ENCODE assay signal across 1 cellular context in genomic region chr6:15431762-15432495, GRCh38.
TF ChIP-seq lines count a peak whose summit lies in the region.

No MANE protein-coding gene starts in this region.

TF ChIP-seq in HepG2, 621 proteins besides CTCF, POLR2A, EP300 and RAD21 (continued from another document and continues in another):
- TF ChIP-seq MYPOP (CRISPR knock-in tag; IDR thresholded peaks at IDR 0.05), result no peak
- TF ChIP-seq ZC3H13 (CRISPR knock-in tag; IDR thresholded peaks at IDR 0.05), result no peak
- TF ChIP-seq HDAC1 (CRISPR knock-in tag; IDR thresholded peaks at IDR 0.05), result no peak
- TF ChIP-seq AHDC1 (CRISPR knock-in tag; IDR thresholded peaks at IDR 0.05; ENCODE audit: borderline replicate concordance), result no peak
- TF ChIP-seq ATF7-NPFF (CRISPR knock-in tag; IDR thresholded peaks at IDR 0.05; ENCODE audit: low read depth), result no peak
- no peak for TF ChIP-seq ZMYM4 (CRISPR knock-in tag; IDR thresholded peaks at IDR 0.05)
- TF ChIP-seq ZNF740 (CRISPR knock-in tag; IDR thresholded peaks at IDR 0.05), result no peak
- TF ChIP-seq CSRNP2 (CRISPR knock-in tag; conservative IDR thresholded peaks at IDR 0.05; ENCODE audit: low read depth), result no peak
- no peak for TF ChIP-seq KLF13 (CRISPR knock-in tag; IDR thresholded peaks at IDR 0.05)
- no peak for TF ChIP-seq PLRG1 (conservative IDR thresholded peaks at IDR 0.05)
- no peak for TF ChIP-seq ZFX (CRISPR knock-in tag; IDR thresholded peaks at IDR 0.05; ENCODE audit: low read depth)
- no peak for TF ChIP-seq ADNP (CRISPR knock-in tag; IDR thresholded peaks at IDR 0.05)
- TF ChIP-seq ZNF33B (CRISPR knock-in tag; IDR thresholded peaks at IDR 0.05), result no peak
- no peak for TF ChIP-seq ZBTB33 (CRISPR knock-in tag; IDR thresholded peaks at IDR 0.05)
- no peak for TF ChIP-seq FOSL1 (CRISPR knock-in tag; IDR thresholded peaks at IDR 0.05; ENCODE audit: borderline replicate concordance)
- TF ChIP-seq FOXA3 (CRISPR knock-in tag; IDR thresholded peaks at IDR 0.05), result peak; percentile 51; the same call in 1 of the 2 replicates
- no peak for TF ChIP-seq SMAD9 (CRISPR knock-in tag; IDR thresholded peaks at IDR 0.05)
- TF ChIP-seq ARHGAP35 (CRISPR knock-in tag; IDR thresholded peaks at IDR 0.05; ENCODE audit: borderline replicate concordance), result no peak
- no peak for TF ChIP-seq RBAK (CRISPR knock-in tag; IDR thresholded peaks at IDR 0.05)
- TF ChIP-seq GTF3A (CRISPR knock-in tag; conservative IDR thresholded peaks at IDR 0.05), result no peak
- TF ChIP-seq KAT8 (CRISPR knock-in tag; IDR thresholded peaks at IDR 0.05), result 0 out of 2 replicates have a peak, but pooled peaks have one; percentile 25
- TF ChIP-seq POLR2AphosphoS2 (IDR thresholded peaks at IDR 0.05; ENCODE audit: low read depth, low read length), result no peak
- no peak for TF ChIP-seq SKIL (CRISPR knock-in tag; IDR thresholded peaks at IDR 0.05; ENCODE audit: borderline replicate concordance)
- TF ChIP-seq BRF2 (CRISPR knock-in tag; IDR thresholded peaks at IDR 0.05), result no peak
- no peak for TF ChIP-seq ZNF777 (CRISPR knock-in tag; IDR thresholded peaks at IDR 0.05)
- no peak for TF ChIP-seq ZNF597 (CRISPR knock-in tag; IDR thresholded peaks at IDR 0.05)
- TF ChIP-seq EZH2 (conservative IDR thresholded peaks at IDR 0.05; ENCODE audit: low read depth, low read length), result no peak
- no peak for TF ChIP-seq ARID2 (CRISPR knock-in tag; IDR thresholded peaks at IDR 0.05; ENCODE audit: borderline replicate concordance)
- no peak for TF ChIP-seq ZNF484 (CRISPR knock-in tag; IDR thresholded peaks at IDR 0.05; ENCODE audit: borderline replicate concordance, low read depth)
- TF ChIP-seq SNRNP70 (IDR thresholded peaks at IDR 0.05; ENCODE audit: low read depth, low read length), result no peak
- no peak for TF ChIP-seq FOXO1 (CRISPR knock-in tag; IDR thresholded peaks at IDR 0.05)
- TF ChIP-seq DMAP1 (CRISPR knock-in tag; IDR thresholded peaks at IDR 0.05), result no peak
- TF ChIP-seq GLMP (CRISPR knock-in tag; IDR thresholded peaks at IDR 0.05; ENCODE audit: borderline replicate concordance), result no peak
- no peak for TF ChIP-seq ZNF460 (CRISPR knock-in tag; IDR thresholded peaks at IDR 0.05; ENCODE audit: borderline replicate concordance)
- TF ChIP-seq DNMT1 (CRISPR knock-in tag; IDR thresholded peaks at IDR 0.05), result no peak
- TF ChIP-seq DR1 (CRISPR knock-in tag; IDR thresholded peaks at IDR 0.05), result no peak
- TF ChIP-seq SMAD3 (CRISPR knock-in tag; IDR thresholded peaks at IDR 0.05), result no peak
- no peak for TF ChIP-seq ZNF326 (CRISPR knock-in tag; IDR thresholded peaks at IDR 0.05; ENCODE audit: borderline replicate concordance)
- no peak for TF ChIP-seq ZNF570 (CRISPR knock-in tag; IDR thresholded peaks at IDR 0.05; ENCODE audit: borderline replicate concordance)
- TF ChIP-seq ZNF691 (CRISPR knock-in tag; IDR thresholded peaks at IDR 0.05; ENCODE audit: borderline replicate concordance, low read depth), result no peak
- TF ChIP-seq KDM1A (CRISPR knock-in tag; IDR thresholded peaks at IDR 0.05), result 0 out of 2 replicates have a peak, but pooled peaks have one; percentile 32
- TF ChIP-seq TARDBP (CRISPR knock-in tag; IDR thresholded peaks at IDR 0.05), result no peak
- no peak for TF ChIP-seq ZNF766 (CRISPR knock-in tag; IDR thresholded peaks at IDR 0.05; ENCODE audit: borderline replicate concordance)
- TF ChIP-seq ZNF138 (CRISPR knock-in tag; IDR thresholded peaks at IDR 0.05; ENCODE audit: low read depth), result no peak
- TF ChIP-seq KLF15 (CRISPR knock-in tag; IDR thresholded peaks at IDR 0.05; ENCODE audit: borderline replicate concordance), result no peak
- no peak for TF ChIP-seq MED1 (CRISPR knock-in tag; IDR thresholded peaks at IDR 0.05)
- TF ChIP-seq ZNF10 (CRISPR knock-in tag; IDR thresholded peaks at IDR 0.05; ENCODE audit: borderline replicate concordance, low read depth), result no peak
- no peak for TF ChIP-seq ZNF230 (CRISPR knock-in tag; IDR thresholded peaks at IDR 0.05)
